Comparison of ENCODE assay signal across 8 cellular contexts in genomic region chr10:103921750-103922195, GRCh38. TPM values are rescaled to one million over a fixed set of nuclear protein-coding genes. Genes with fewer than 3 reads are reported as not detected.
DNase-seq lines count a peak whose midpoint lies in the region; ATAC-seq and TF ChIP-seq lines count a peak whose summit lies in the region.

No MANE protein-coding gene starts in this region.

- intact Hi-C loops in left colon (cut with DNase I, micrococcal nuclease) (no loop called here), Caco-2 (cut with micrococcal nuclease; ENCODE audit: unreplicated experiment) (no loop called here)

- H3K9me3 ChIP-seq in Caco-2: no peaks in the 10 kb centered on the region
- H3K9me3 ChIP-seq in effector memory CD4-positive, alpha-beta T cell (ENCODE audit: control insufficient read depth, low read length): no peaks in the 10 kb centered on the region

- no TSS peak for BruUV-seq in Caco-2 (replicated peaks; lab: Mats Ljungman, UMichigan)

- H3K4me1 Mint-ChIP-seq in activated CD8-positive, alpha-beta T cell treated with anti-CD3 and anti-CD28 coated beads, Interleukin-2, amount 10 ng/mL, durations not matched to agents 7 days and 5 days (ENCODE audit: low read depth): peaks cover 9% of the 10 kb centered on the region
- H3K4me1 Mint-ChIP-seq in Caco-2 (ENCODE audit: low read depth, unreplicated experiment) (peaks cover 15% of the 10 kb centered on the region), osteocyte (ENCODE audit: unreplicated experiment) (peaks cover 16% of the 10 kb centered on the region)

- H3K4me3 ChIP-seq in Caco-2 (ENCODE audit: low read depth, low read length): no peak overlapping the region
- H3K4me3 ChIP-seq in effector memory CD4-positive, alpha-beta T cell (ENCODE audit: insufficient read depth, low read depth, low read length, poor library complexity, severe bottlenecking): no peak overlapping the region

- peak; percentile 50 for DNase-seq in ELF-1 (ENCODE audit: low read depth, low spot score)
- peak; percentile 70 for DNase-seq in HT1080 (ENCODE audit: low read depth)
- DNase-seq in activated CD8-positive, alpha-beta T cell treated with anti-CD3 and anti-CD28 coated beads, Interleukin-2, amount 10 ng/mL, durations not matched to agents 7 days and 5 days: peak; percentile 66
- peak; percentile 51 to 56 for DNase-seq in left colon
- DNase-seq in Caco-2: no peak
- no peak for DNase-seq in effector memory CD4-positive, alpha-beta T cell
- DNase-seq in osteocyte (ENCODE audit: extremely low spot score, unreplicated experiment): no peak

- CTCF ChIA-PET in activated CD8-positive, alpha-beta T cell treated with anti-CD3 and anti-CD28 coated beads, Interleukin-2, amount 10 ng/mL, durations not matched to agents 7 days and 5 days (lab: Charles Lee): interaction anchor here (0.8 to 3.5 kb wide), 15 partner anchors 8 to 201 kb away, joined by 3 to 25 read pairs (median 4); partner anchors contain the start of gene SFR1
- CTCF ChIA-PET in Caco-2 (lab: Charles Lee): interaction anchor here (0.5 to 1.5 kb wide), 3 partner anchors 28 to 34 kb away, joined by 3 to 6 read pairs (median 5); no protein-coding TSS in a partner anchor

- TF ChIP-seq CTCF in Caco-2 (IDR thresholded peaks at IDR 0.05; ENCODE audit: insufficient read depth in 1 of 2, low read depth in 1 of 2, low read length in 1 of 2, severe bottlenecking in 1 of 2, unreplicated experiment in 1 of 2): peak in 1 of 2 experiments; percentile 28
- TF ChIP-seq CTCF in osteocyte (IDR thresholded peaks at IDR 0.05): no peak

- peaks cover 2% of the 10 kb centered on the region for H3K27me3 Mint-ChIP-seq in activated CD8-positive, alpha-beta T cell treated with anti-CD3 and anti-CD28 coated beads, Interleukin-2, amount 10 ng/mL, durations not matched to agents 7 days and 5 days (ENCODE audit: low read depth)
- no peaks in the 10 kb centered on the region for H3K27me3 Mint-ChIP-seq in Caco-2 (ENCODE audit: insufficient read depth, unreplicated experiment)
- no peaks in the 10 kb centered on the region for H3K27me3 Mint-ChIP-seq in osteocyte (ENCODE audit: unreplicated experiment)

- H3K9me3 Mint-ChIP-seq in activated CD8-positive, alpha-beta T cell treated with anti-CD3 and anti-CD28 coated beads, Interleukin-2, amount 10 ng/mL, durations not matched to agents 7 days and 5 days (ENCODE audit: insufficient read depth): no peaks in the 10 kb centered on the region
- H3K9me3 Mint-ChIP-seq in Caco-2 (ENCODE audit: unreplicated experiment) (no peaks in the 10 kb centered on the region), osteocyte (ENCODE audit: unreplicated experiment) (no peaks in the 10 kb centered on the region)

- H3K36me3 Mint-ChIP-seq in activated CD8-positive, alpha-beta T cell treated with anti-CD3 and anti-CD28 coated beads, Interleukin-2, amount 10 ng/mL, durations not matched to agents 7 days and 5 days (ENCODE audit: low read depth): peaks cover 13% of the 10 kb centered on the region
- peaks cover 15% of the 10 kb centered on the region for H3K36me3 Mint-ChIP-seq in Caco-2 (ENCODE audit: insufficient read depth, unreplicated experiment)
- H3K36me3 Mint-ChIP-seq in osteocyte (ENCODE audit: unreplicated experiment): no peaks in the 10 kb centered on the region

- POLR2A ChIA-PET in activated CD8-positive, alpha-beta T cell treated with anti-CD3 and anti-CD28 coated beads, Interleukin-2, amount 10 ng/mL, durations not matched to agents 7 days and 5 days (lab: Charles Lee): interaction anchor here (0.7 to 1.8 kb wide), 5 partner anchors 10 to 200 kb away, joined by 3 to 9 read pairs (median 4); partner anchors contain the start of gene SFR1
- POLR2A ChIA-PET in Caco-2 (lab: Charles Lee): no interaction called here

- peaks cover 52% of the 10 kb centered on the region for H3K4me1 ChIP-seq in Caco-2
- peaks cover 6% of the 10 kb centered on the region for H3K4me1 ChIP-seq in effector memory CD4-positive, alpha-beta T cell (ENCODE audit: control insufficient read depth, insufficient read depth, low read length, poor library complexity, severe bottlenecking)

- no peaks in the 10 kb centered on the region for H3K36me3 ChIP-seq in Caco-2 (ENCODE audit: control insufficient read depth, insufficient read depth, low read length)
- no peaks in the 10 kb centered on the region for H3K36me3 ChIP-seq in effector memory CD4-positive, alpha-beta T cell (ENCODE audit: control insufficient read depth, insufficient read depth, low read length)

- H3K27me3 ChIP-seq in Caco-2 (replicated peaks; ENCODE audit: control insufficient read depth, insufficient read depth, low read length): no peaks in the 10 kb centered on the region
- H3K27me3 ChIP-seq in effector memory CD4-positive, alpha-beta T cell (replicated peaks; ENCODE audit: control insufficient read depth, insufficient read depth, low read length, poor library complexity, severe bottlenecking): no peaks in the 10 kb centered on the region

- no peak for ATAC-seq in activated CD8-positive, alpha-beta T cell treated with anti-CD3 and anti-CD28 coated beads, Interleukin-2, amount 10 ng/mL, durations not matched to agents 7 days and 5 days
- peak; percentile 17 for ATAC-seq in left colon
- ATAC-seq in GM18870 (IDR thresholded peaks at IDR 0.05; ENCODE audit: unreplicated experiment): no peak

- no peak overlapping the region for H3K27ac ChIP-seq in effector memory CD4-positive, alpha-beta T cell (ENCODE audit: insufficient read depth, low read length, poor library complexity, severe bottlenecking)

- no peak overlapping the region for H3K27ac Mint-ChIP-seq in activated CD8-positive, alpha-beta T cell treated with anti-CD3 and anti-CD28 coated beads, Interleukin-2, amount 10 ng/mL, durations not matched to agents 7 days and 5 days
- H3K27ac Mint-ChIP-seq in Caco-2 (ENCODE audit: unreplicated experiment) (no peak overlapping the region), osteocyte (ENCODE audit: unreplicated experiment) (no peak overlapping the region)

- no peak overlapping the region for H3K4me3 Mint-ChIP-seq in activated CD8-positive, alpha-beta T cell treated with anti-CD3 and anti-CD28 coated beads, Interleukin-2, amount 10 ng/mL, durations not matched to agents 7 days and 5 days
- H3K4me3 Mint-ChIP-seq in Caco-2 (ENCODE audit: unreplicated experiment) (no peak overlapping the region), osteocyte (ENCODE audit: unreplicated experiment) (no peak overlapping the region)

RNA-seq across cellular contexts. Expression of gene STN1, which starts 3.8 kb away (rescaled TPM):
- 31.5 and 35.9 TPM in 2 replicates for total RNA-seq in HT1080 (2014; rRNA removed; shearing (Covaris generic))
- 34.8 and 38.9 TPM in 2 replicates for polyA plus RNA-seq in HT1080 (2015; cell fraction: cytosol; rRNA removed)
- polyA plus RNA-seq in HT1080 (2015; cell fraction: nucleus; rRNA removed): 17.8 and 18.0 TPM in 2 replicates
- total RNA-seq in activated CD8-positive, alpha-beta T cell treated with anti-CD3 and anti-CD28 coated beads, Interleukin-2, amount 10 ng/mL, durations not matched to agents 7 days and 5 days: 10 to 100 TPM; 48.8 to 49.8 TPM
- 10 to 100 TPM; 24.4 to 25.7 TPM for total RNA-seq in left colon
- total RNA-seq in Caco-2 (2022): 15.9 and 16.1 TPM in 2 replicates
- total RNA-seq in osteocyte: 21.5 and 21.8 TPM in 2 replicates

RNA-seq across cellular contexts. Expression of gene SLK, which starts 45.2 kb away (rescaled TPM):
- 31.6 TPM in 2 replicates for total RNA-seq in HT1080 (2014; rRNA removed; shearing (Covaris generic))
- polyA plus RNA-seq in HT1080 (2015; cell fraction: cytosol; rRNA removed): 11.3 and 12.6 TPM in 2 replicates
- polyA plus RNA-seq in HT1080 (2015; cell fraction: nucleus; rRNA removed): 16.0 and 19.8 TPM in 2 replicates
- total RNA-seq in activated CD8-positive, alpha-beta T cell treated with anti-CD3 and anti-CD28 coated beads, Interleukin-2, amount 10 ng/mL, durations not matched to agents 7 days and 5 days: 10 to 100 TPM; 32.6 to 33.5 TPM
- total RNA-seq in left colon: 10 to 100 TPM; 42.1 to 53.9 TPM
- total RNA-seq in Caco-2 (2022): 35.6 and 39.5 TPM in 2 replicates
- total RNA-seq in osteocyte: 41.3 and 44.0 TPM in 2 replicates

Comparison
In these comparisons a context has a peak if more than half of its experiments do, and no peak if none do; other contexts are left out.
1. DNase-seq: peak in ELF-1 (single experiment), HT1080 (single experiment), activated CD8-positive, alpha-beta T cell treated with anti-CD3 and anti-CD28 coated beads, Interleukin-2, amount 10 ng/mL, durations not matched to agents 7 days and 5 days (single experiment) and left colon (2 of 2); none in Caco-2 (0 of 2), effector memory CD4-positive, alpha-beta T cell (0 of 3) and osteocyte (single experiment).